ENCODE assay signal across 34 cellular contexts in genomic region chr9:113763429-113763828, GRCh38.
"Had no signal": no experiment of that assay in that cellular context is flagged by ENCODE, and none has a peak within 500 bp of the region (broad histone marks: within the 10 kb centered on the region; RNA-seq: fewer than 3 reads in every experiment).

No MANE protein-coding gene starts in this region.

- H3K27ac ChIP-seq: adrenal gland, body of pancreas, brain microvascular endothelial cell, breast epithelium, colonic mucosa, VCaP had no signal

- H3K9me3 ChIP-seq: body of pancreas, breast epithelium, colonic mucosa had no signal

- DNase-seq: activated B cell treated with CpG ODN at 0.5 μM for 24 hours; activated CD4-positive, alpha-beta memory T cell treated with anti-CD3 and anti-CD28 coated beads for 36 hours; activated CD4-positive, alpha-beta T cell treated with anti-CD3 and anti-CD28 coated beads for 4 hours; activated CD4-positive, alpha-beta T cell treated with anti-CD3 and anti-CD28 coated beads, Interleukin-2, amount 10 ng/mL, durations not matched to agents 24 days and 14 days; activated CD4-positive, alpha-beta T cell treated with anti-CD3 and anti-CD28 coated beads, Interleukin-2, amount 50 U/mL, for 1 hour; activated CD4-positive, alpha-beta T cell treated with anti-CD3 and anti-CD28 coated beads, Interleukin-2, amount 50 U/mL, for 4 hours; activated CD4-positive, CD25-positive, alpha-beta regulatory T cell treated with anti-CD3 and anti-CD28 coated beads, Interleukin-2, amount 50 U/mL, for 72 hours; activated CD8-positive, alpha-beta memory T cell treated with anti-CD3 and anti-CD28 coated beads, Interleukin-2, amount 50 U/mL, for 4 hours; activated CD8-positive, alpha-beta T cell treated with anti-CD3 and anti-CD28 coated beads for 36 hours; activated effector memory CD4-positive, alpha-beta T cell treated with anti-CD3 and anti-CD28 coated beads, Interleukin-2, amount 50 U/mL, for 16 hours; activated gamma-delta T cell treated with Interleukin-2 at 50 U/mL for 16 hours; activated naive CD4-positive, alpha-beta T cell; activated naive CD4-positive, alpha-beta T cell treated with anti-CD3 and anti-CD28 coated beads for 36 hours; activated naive CD4-positive, alpha-beta T cell treated with anti-CD3 and anti-CD28 coated beads, Interleukin-2, amount 50 U/mL, for 16 hours; activated naive CD8-positive, alpha-beta T cell treated with anti-CD3 and anti-CD28 coated beads for 36 hours; activated T-cell treated with anti-CD3 and anti-CD28 coated beads for 4 hours; activated T-cell treated with anti-CD3 and anti-CD28 coated beads, Interleukin-2, amount 50 U/mL, for 1 hour; activated T-cell treated with anti-CD3 and anti-CD28 coated beads, Interleukin-2, amount 50 U/mL, for 4 hours; activated T-cell treated with anti-CD3 and anti-CD28 coated beads, Interleukin-2, amount 50 U/mL, for 72 hours; adrenal gland; amniotic stem cell; aorta; body of pancreas; brain microvascular endothelial cell; central memory CD4-positive, alpha-beta T cell; colonic mucosa; T-helper 2 cell; T-helper 9 cell had no signal

- ATAC-seq: activated CD8-positive, alpha-beta T cell treated with anti-CD3 and anti-CD28 coated beads for 36 hours; activated naive CD4-positive, alpha-beta T cell treated with anti-CD3 and anti-CD28 coated beads, Interleukin-2, amount 50 U/mL, for 72 hours; activated T-cell treated with anti-CD3 and anti-CD28 coated beads, Interleukin-2, amount 50 U/mL, for 4 hours; activated T-cell treated with anti-CD3 and anti-CD28 coated beads, Interleukin-2, amount 50 U/mL, for 72 hours; activated T-helper 17 cell treated with anti-CD3 and anti-CD28 coated beads, Interleukin-2, amount 50 U/mL, for 72 hours; body of pancreas had no signal

- H3K4me1 ChIP-seq: adrenal gland, body of pancreas, breast epithelium, colonic mucosa had no signal

- H3K4me3 ChIP-seq: adrenal gland, body of pancreas, breast epithelium, colonic mucosa had no signal

- H3K27me3 ChIP-seq: body of pancreas, brain microvascular endothelial cell, breast epithelium, colonic mucosa had no signal

- FAIRE-seq: astrocyte, TTC549 had no signal

- H3K36me3 ChIP-seq: adrenal gland, brain microvascular endothelial cell, breast epithelium, colonic mucosa had no signal
